Comparison of ENCODE assay signal across 19 cellular contexts in genomic region chr6:34523441-34524206, GRCh38. TPM values are rescaled to one million over a fixed set of nuclear protein-coding genes. Genes with fewer than 3 reads are reported as not detected.
DNase-seq lines count a peak whose midpoint lies in the region; ATAC-seq, FAIRE-seq and TF ChIP-seq lines count a peak whose summit lies in the region.
"Had no signal": no experiment of that assay in that cellular context is flagged by ENCODE, and none has a peak within 500 bp of the region (broad histone marks: within the 10 kb centered on the region; RNA-seq: fewer than 3 reads in every experiment).

No MANE protein-coding gene starts in this region.

- H3K27ac Mint-ChIP-seq in stimulated activated effector memory CD8-positive, alpha-beta T cell treated with anti-CD3 and anti-CD28 coated beads, Interleukin-12 subunit alpha, Interleukin-12 subunit beta, amount 100 ng/mL, for 72 hours: peak overlapping the region; percentile 66
- no peak overlapping the region for H3K27ac Mint-ChIP-seq in endothelial cell (ENCODE audit: unreplicated experiment)

- DNase-seq in left ventricle myocardium inferior (peak; percentile 2), right atrium auricular region (ENCODE audit: low spot score) (no peak), bronchial epithelial cell (ENCODE audit: low read depth) (no peak), HepG2 (ENCODE audit: low spot score) (no peak), endothelial cell (ENCODE audit: low spot score) (no peak)
- no peak for DNase-seq in stimulated activated effector memory CD8-positive, alpha-beta T cell treated with anti-CD3 and anti-CD28 coated beads, Interleukin-12 subunit alpha, Interleukin-12 subunit beta, amount 100 ng/mL, for 72 hours (ENCODE audit: low spot score in 2 of 2)
- DNase-seq in stimulated activated CD4-positive, alpha-beta T cell treated with anti-CD3 and anti-CD28 coated beads, Interleukin-1b, Interleukin-23, amount 100 ng/mL, for 48 hours: no peak
- DNase-seq: DMS 273 treated with DMSO at 0.1 percent for 48 hours, GF-D8, HCEC 1CT, NCI-H187, RPMI8226, SJCRH30 had no signal

- no peak overlapping the region for H2AFZ ChIP-seq in HepG2 (ENCODE audit: low read length)

- ATAC-seq in HepG2 (no peak), HG03159 (IDR thresholded peaks at IDR 0.05; ENCODE audit: unreplicated experiment) (no peak)
- no peak for ATAC-seq in stimulated activated effector memory CD8-positive, alpha-beta T cell treated with anti-CD3 and anti-CD28 coated beads, Interleukin-12 subunit alpha, Interleukin-12 subunit beta, amount 100 ng/mL, for 72 hours

- CTCF ChIA-PET in HepG2 (lab: Yijun Ruan, JAX; ENCODE audit: low intra/inter-chr PET ratio, low total read pairs): no interaction called here

- 34% methylated on average over 8 of the region's 8 CpGs for WGBS in HepG2 (ENCODE audit: low lambda C conversion rate)

- in situ Hi-C loops in HepG2 (cut with HindIII; ENCODE audit: extremely low pct_ligation_motif_present, low pct_unique_long_range_greater_than_20kb): no loop called here

- peaks cover 30% of the 10 kb centered on the region for H3K4me1 Mint-ChIP-seq in stimulated activated effector memory CD8-positive, alpha-beta T cell treated with anti-CD3 and anti-CD28 coated beads, Interleukin-12 subunit alpha, Interleukin-12 subunit beta, amount 100 ng/mL, for 72 hours
- H3K4me1 Mint-ChIP-seq in endothelial cell (ENCODE audit: unreplicated experiment): peaks cover 3% of the 10 kb centered on the region

- H3K9me3 Mint-ChIP-seq in stimulated activated effector memory CD8-positive, alpha-beta T cell treated with anti-CD3 and anti-CD28 coated beads, Interleukin-12 subunit alpha, Interleukin-12 subunit beta, amount 100 ng/mL, for 72 hours: no peaks in the 10 kb centered on the region
- H3K9me3 Mint-ChIP-seq in endothelial cell (ENCODE audit: unreplicated experiment): no peaks in the 10 kb centered on the region

- H3K27me3 Mint-ChIP-seq in endothelial cell (ENCODE audit: unreplicated experiment): peaks cover 6% of the 10 kb centered on the region

- H3K27ac ChIP-seq in left ventricle myocardium inferior (replicated peaks): no peak overlapping the region
- H3K27ac ChIP-seq in right atrium auricular region: no peak overlapping the region
- no peak overlapping the region for H3K27ac ChIP-seq in HepG2 (ENCODE audit: extremely low read length, insufficient read depth, low read length)
- H3K27ac ChIP-seq: BLaER1, HL-60, SJCRH30 had no signal

- H3K4me2 ChIP-seq in HepG2 (ENCODE audit: low read depth, low read length): no peak overlapping the region
- H3K4me2 ChIP-seq: BLaER1 had no signal

- H3K4me1 ChIP-seq in left ventricle myocardium inferior (peaks cover 12% of the 10 kb centered on the region), right atrium auricular region (peaks cover 0 to 8% of the 10 kb centered on the region in 2 donors), HepG2 (ENCODE audit: insufficient read depth, low read length) (peaks cover 27% of the 10 kb centered on the region)
- H3K4me1 ChIP-seq: SJCRH30 had no signal

- no peak overlapping the region for H3K4me3 Mint-ChIP-seq in stimulated activated effector memory CD8-positive, alpha-beta T cell treated with anti-CD3 and anti-CD28 coated beads, Interleukin-12 subunit alpha, Interleukin-12 subunit beta, amount 100 ng/mL, for 72 hours
- no peak overlapping the region for H3K4me3 Mint-ChIP-seq in endothelial cell (ENCODE audit: unreplicated experiment)

- no peaks in the 10 kb centered on the region for H3K36me3 Mint-ChIP-seq in stimulated activated effector memory CD8-positive, alpha-beta T cell treated with anti-CD3 and anti-CD28 coated beads, Interleukin-12 subunit alpha, Interleukin-12 subunit beta, amount 100 ng/mL, for 72 hours
- no peaks in the 10 kb centered on the region for H3K36me3 Mint-ChIP-seq in endothelial cell (ENCODE audit: low read depth, unreplicated experiment)

- FAIRE-seq in bronchial epithelial cell (lab: Jason Lieb, UNC) (peak; percentile 32), HepG2 (lab: Jason Lieb, UNC) (no peak)
- FAIRE-seq: A204.1, GM12891, GM18507 had no signal

- no peaks in the 10 kb centered on the region for H4K20me1 ChIP-seq in HepG2 (ENCODE audit: insufficient read depth, low read length)
- H4K20me1 ChIP-seq: BLaER1 had no signal

- H3K4me3 ChIP-seq in left ventricle myocardium inferior: no peak overlapping the region
- no peak overlapping the region for H3K4me3 ChIP-seq in right atrium auricular region
- no peak overlapping the region for H3K4me3 ChIP-seq in bronchial epithelial cell (ENCODE audit: low read depth, low read length)
- H3K4me3 ChIP-seq in HepG2 (replicated peaks in 1 of 3; ENCODE audit: insufficient read depth in 1 of 3, low read depth in 2 of 3, low read length in 3 of 3): no peak overlapping the region
- H3K4me3 ChIP-seq: BLaER1, SJCRH30 had no signal

- H3K36me3 ChIP-seq in left ventricle myocardium inferior (no peaks in the 10 kb centered on the region), right atrium auricular region (no peaks in the 10 kb centered on the region), bronchial epithelial cell (ENCODE audit: control insufficient read depth, insufficient read depth, low read length) (no peaks in the 10 kb centered on the region), HepG2 (replicated peaks in 1 of 2; ENCODE audit: control insufficient read depth in 1 of 2, insufficient read depth in 2 of 2, low read length in 2 of 2) (no peaks in the 10 kb centered on the region)
- H3K36me3 ChIP-seq: BLaER1, SJCRH30 had no signal

- TF ChIP-seq EP300 in HepG2 (IDR thresholded peaks at IDR 0.05; ENCODE audit: low read depth in 2 of 2, low read length in 2 of 2) (no peak), HepG2 (CRISPR knock-in tag; IDR thresholded peaks at IDR 0.05; ENCODE audit: borderline replicate concordance) (no peak)

- TF ChIP-seq CTCF in left ventricle myocardium inferior (IDR thresholded peaks at IDR 0.05; ENCODE audit: borderline replicate concordance) (no peak), right atrium auricular region (IDR thresholded peaks at IDR 0.05) (no peak), bronchial epithelial cell (IDR thresholded peaks at IDR 0.05; ENCODE audit: insufficient read depth, low read length, severe bottlenecking) (no peak), HepG2 (CRISPR knock-in tag; IDR thresholded peaks at IDR 0.05) (no peak), endothelial cell (IDR thresholded peaks at IDR 0.05; ENCODE audit: unreplicated experiment) (no peak)

- H3K79me2 ChIP-seq in HepG2 (ENCODE audit: insufficient read depth, low read length): no peaks in the 10 kb centered on the region

- H3K9me3 ChIP-seq in left ventricle myocardium inferior (replicated peaks) (no peaks in the 10 kb centered on the region), right atrium auricular region (no peaks in the 10 kb centered on the region), HepG2 (ENCODE audit: low read length) (no peaks in the 10 kb centered on the region)
- H3K9me3 ChIP-seq: BLaER1, SJCRH30 had no signal

- intact Hi-C loops in left ventricle myocardium inferior (cut with micrococcal nuclease): no loop called here
- intact Hi-C loops in HepG2 (cut with micrococcal nuclease; ENCODE audit: unreplicated experiment): loop anchor here (2.0 kb wide), 1 partner anchor 61 kb away; no protein-coding TSS in a partner anchor

- TF ChIP-seq POLR2A in HepG2 (IDR thresholded peaks at IDR 0.05; ENCODE audit: insufficient read depth in 1 of 2, low read depth in 2 of 2, low read length in 2 of 2): no peak

- POLR2A ChIA-PET in HepG2 (lab: Yijun Ruan, JAX): no interaction called here

- H3K27me3 ChIP-seq in left ventricle myocardium inferior (ENCODE audit: low read depth) (no peaks in the 10 kb centered on the region), right atrium auricular region (no peaks in the 10 kb centered on the region), bronchial epithelial cell (ENCODE audit: control insufficient read depth, insufficient read depth, low read length) (no peaks in the 10 kb centered on the region), HepG2 (ENCODE audit: control insufficient read depth in 1 of 2, insufficient read depth in 2 of 2, low read length in 2 of 2) (peaks cover 8 to 55% of the 10 kb centered on the region in 2 experiments; a peak in 4 of 5 replicates)
- H3K27me3 ChIP-seq: BLaER1, SJCRH30 had no signal

- no TSS peak for BruUV-seq in HepG2 (replicated peaks; lab: Mats Ljungman, UMichigan)

- no peak for TF ChIP-seq RAD21 in HepG2 (CRISPR knock-in tag; IDR thresholded peaks at IDR 0.05)

- no peak overlapping the region for H3K9ac ChIP-seq in HepG2 (ENCODE audit: insufficient read depth, low read depth, low read length)
- H3K9ac ChIP-seq: BLaER1 had no signal

RNA-seq across cellular contexts. Expression of gene SPDEF, which starts 32.5 kb away (rescaled TPM):
- 0.11 TPM for total RNA-seq in left ventricle myocardium inferior
- under 1 TPM; 0.22 to 0.31 TPM for total RNA-seq in right atrium auricular region
- 2.4 and 5.0 TPM in 2 replicates for total RNA-seq in bronchial epithelial cell
- total RNA-seq in HepG2 (2016; rRNA removed; fragmentation: Illumina TruSeq; extraction: Trizol): not detected in 2 replicates
- not detected in 2 replicates for total RNA-seq in HepG2 (2016; cell fraction: cytosol; rRNA removed; fragmentation: Illumina TruSeq; extraction: Trizol; ENCODE audit: low read depth)
- total RNA-seq in HepG2 (2016; cell fraction: insoluble cytoplasmic fraction; rRNA removed; fragmentation: Illumina TruSeq; extraction: Trizol): not detected in 2 replicates
- total RNA-seq in HepG2 (2016; cell fraction: membrane; rRNA removed; fragmentation: Illumina TruSeq; extraction: Trizol): not detected in 2 replicates
- total RNA-seq in HepG2 (2016; cell fraction: nucleus; rRNA removed; fragmentation: Illumina TruSeq; extraction: Trizol): not detected in 2 replicates
- 0.03 TPM in 1 of 2 replicates, not detected in the other for polyA plus RNA-seq in HepG2 (2011; rRNA removed)
- polyA plus RNA-seq in HepG2 (2011; cell fraction: cytosol; rRNA removed): not detected in 2 replicates
- polyA plus RNA-seq in HepG2 (2011; cell fraction: nucleus; rRNA removed): 0.07 and 0.08 TPM in 2 replicates
- not detected in 2 replicates for polyA plus RNA-seq in HepG2 (2012)
- not detected in 2 replicates for polyA plus RNA-seq in HepG2 (2016; cell fraction: cytosol; fragmentation: Illumina TruSeq; extraction: Trizol; ENCODE audit: low read depth)
- polyA plus RNA-seq in HepG2 (2016; cell fraction: insoluble cytoplasmic fraction; fragmentation: Illumina TruSeq; extraction: Trizol; ENCODE audit: low read depth): not detected in 2 replicates
- polyA plus RNA-seq in HepG2 (2016; cell fraction: membrane; fragmentation: Illumina TruSeq; extraction: Trizol; ENCODE audit: low read depth): not detected in 2 replicates
- polyA plus RNA-seq in HepG2 (2016; cell fraction: nucleus; fragmentation: Illumina TruSeq; extraction: Trizol; ENCODE audit: insufficient read depth, low read depth): not detected in 2 replicates
- polyA minus RNA-seq in HepG2 (2011; rRNA and poly(A)+ RNA removed; ENCODE audit: low replicate concordance): not detected in 2 replicates
- polyA minus RNA-seq in HepG2 (2011; cell fraction: cytosol; rRNA and poly(A)+ RNA removed): not detected in 2 replicates
- polyA minus RNA-seq in HepG2 (2011; cell fraction: nucleus; rRNA and poly(A)+ RNA removed): not detected in 2 replicates
- not detected for total RNA-seq in endothelial cell (ENCODE audit: unreplicated experiment)
- total RNA-seq: SJCRH30 had no signal

RNA-seq across cellular contexts. Expression of gene PACSIN1, which starts 57.7 kb away (rescaled TPM):
- total RNA-seq in left ventricle myocardium inferior: 15.2 TPM
- total RNA-seq in right atrium auricular region: 1 to 10 TPM; 5.6 to 6.3 TPM
- not detected in 2 replicates for total RNA-seq in bronchial epithelial cell
- not detected in 2 replicates for total RNA-seq in HepG2 (2016; rRNA removed; fragmentation: Illumina TruSeq; extraction: Trizol)
- not detected in 2 replicates for total RNA-seq in HepG2 (2016; cell fraction: cytosol; rRNA removed; fragmentation: Illumina TruSeq; extraction: Trizol; ENCODE audit: low read depth)
- not detected in 2 replicates for total RNA-seq in HepG2 (2016; cell fraction: insoluble cytoplasmic fraction; rRNA removed; fragmentation: Illumina TruSeq; extraction: Trizol)
- total RNA-seq in HepG2 (2016; cell fraction: membrane; rRNA removed; fragmentation: Illumina TruSeq; extraction: Trizol): not detected in 2 replicates
- total RNA-seq in HepG2 (2016; cell fraction: nucleus; rRNA removed; fragmentation: Illumina TruSeq; extraction: Trizol): not detected in 2 replicates
- polyA plus RNA-seq in HepG2 (2011; rRNA removed): not detected in 2 replicates
- polyA plus RNA-seq in HepG2 (2011; cell fraction: cytosol; rRNA removed): 0.01 TPM in 1 of 2 replicates, not detected in the other
- polyA plus RNA-seq in HepG2 (2011; cell fraction: nucleus; rRNA removed): not detected in 2 replicates
- not detected in 2 replicates for polyA plus RNA-seq in HepG2 (2012)
- not detected in 2 replicates for polyA plus RNA-seq in HepG2 (2016; cell fraction: cytosol; fragmentation: Illumina TruSeq; extraction: Trizol; ENCODE audit: low read depth)
- polyA plus RNA-seq in HepG2 (2016; cell fraction: insoluble cytoplasmic fraction; fragmentation: Illumina TruSeq; extraction: Trizol; ENCODE audit: low read depth): not detected in 2 replicates
- polyA plus RNA-seq in HepG2 (2016; cell fraction: membrane; fragmentation: Illumina TruSeq; extraction: Trizol; ENCODE audit: low read depth): not detected in 2 replicates
- not detected in 2 replicates for polyA plus RNA-seq in HepG2 (2016; cell fraction: nucleus; fragmentation: Illumina TruSeq; extraction: Trizol; ENCODE audit: insufficient read depth, low read depth)
- polyA minus RNA-seq in HepG2 (2011; rRNA and poly(A)+ RNA removed; ENCODE audit: low replicate concordance): 0.04 and 0.05 TPM in 2 replicates
- not detected in 2 replicates for polyA minus RNA-seq in HepG2 (2011; cell fraction: cytosol; rRNA and poly(A)+ RNA removed)
- not detected in 2 replicates for polyA minus RNA-seq in HepG2 (2011; cell fraction: nucleus; rRNA and poly(A)+ RNA removed)
- 0.08 TPM for total RNA-seq in endothelial cell (ENCODE audit: unreplicated experiment)
- total RNA-seq: SJCRH30 had no signal
